In genomic region chr18:36298113-36298701, GRCh38 we compare ENCODE assay signal across 8 cellular contexts. TPM values are rescaled to one million over a fixed set of nuclear protein-coding genes. Genes with fewer than 3 reads are reported as not detected.
DNase-seq lines count a peak whose midpoint lies in the region; ATAC-seq, FAIRE-seq and TF ChIP-seq lines count a peak whose summit lies in the region.

No MANE protein-coding gene starts in this region.

- CTCF ChIA-PET in HCT116 (lab: Charles Lee) = interaction anchor here (1.2 to 1.5 kb wide), 3 partner anchors 11 to 123 kb away, joined by 3 to 4 read pairs (median 3); no protein-coding TSS in a partner anchor

- H3K4me1 ChIP-seq in HCT116 (ENCODE audit: control insufficient read depth in 1 of 2, insufficient read depth in 2 of 2, low read length in 2 of 2) (peaks cover 0 to 13% of the 10 kb centered on the region in 2 experiments; a peak in 2 of 4 replicates), SJSA1 (replicated peaks) (peaks cover 13% of the 10 kb centered on the region), heart right ventricle (peaks cover 6 to 56% (median 21%) of the 10 kb centered on the region in 9 donors), gastrocnemius medialis (peaks cover 21 to 42% of the 10 kb centered on the region in 2 donors)

- peak; percentile 26 for DNase-seq in EL
- DNase-seq in HCT116 (ENCODE audit: low read depth, low spot score) = no peak
- no peak for DNase-seq in SJSA1 (ENCODE audit: low read depth in 1 of 2, low spot score in 2 of 2)
- DNase-seq in heart right ventricle = peak in 1 of 2 donors; percentile 20
- DNase-seq in gastrocnemius medialis = no peak
- DNase-seq in H54 (ENCODE audit: insufficient read length, low spot score) = no peak
- no peak for DNase-seq in dedifferentiated amniotic fluid mesenchymal stem cell (ENCODE audit: extremely low spot score)

- RAD21 ChIA-PET in HCT116 (lab: Charles Lee; ENCODE audit: low non-redundant PET in 1 of 2, low total read pairs in 2 of 2, uncharacterized antibody in 2 of 2, unreplicated experiment in 2 of 2) = no interaction called here

- WGBS in heart right ventricle, 2 donors = 1 to 3% methylated on average over 37 to 67 of the region's 67 CpGs

- H3K36me3 Mint-ChIP-seq in activated T-helper 17 cell treated with anti-CD3 and anti-CD28 coated beads, Interleukin-2, amount 50 U/mL, for 72 hours (ENCODE audit: low read depth) = no peaks in the 10 kb centered on the region

- H3K27ac Mint-ChIP-seq in activated T-helper 17 cell treated with anti-CD3 and anti-CD28 coated beads, Interleukin-2, amount 50 U/mL, for 72 hours = no peak overlapping the region

- peaks cover 29% of the 10 kb centered on the region for H3K27me3 Mint-ChIP-seq in activated T-helper 17 cell treated with anti-CD3 and anti-CD28 coated beads, Interleukin-2, amount 50 U/mL, for 72 hours

- ATAC-seq in HCT116 (0 out of 2 replicates have a peak, but pooled peaks have one; percentile 15), heart right ventricle (peak in 5 of 8 donors; percentile 4 to 42 (median 10)), gastrocnemius medialis (peak; percentile 14 to 36)
- ATAC-seq in activated T-helper 17 cell treated with anti-CD3 and anti-CD28 coated beads, Interleukin-2, amount 50 U/mL, for 72 hours (replicated peaks) = no peak

- POLR2A ChIA-PET in HCT116 (lab: Charles Lee) = no interaction called here

- no peaks in the 10 kb centered on the region for H4K20me1 ChIP-seq in HCT116 (ENCODE audit: insufficient read depth)

- no peak overlapping the region for H3K4me3 Mint-ChIP-seq in activated T-helper 17 cell treated with anti-CD3 and anti-CD28 coated beads, Interleukin-2, amount 50 U/mL, for 72 hours

- no peak for FAIRE-seq in H54 (lab: Jason Lieb, UNC)

- TF ChIP-seq RAD21 in HCT116 (IDR thresholded peaks at IDR 0.05; ENCODE audit: low read depth) = no peak

- in situ Hi-C loops in gastrocnemius medialis (cut with MboI; ENCODE audit: low sequenced_read_pairs in 4 of 4) = loop anchor here in 2 of 4 donors (25.0 kb wide), 2 partner anchors 264 to 536 kb away; no protein-coding TSS in a partner anchor

- no TSS peak for BruUV-seq in HCT116 (replicated peaks; lab: Mats Ljungman, UMichigan)

- H3K9me2 ChIP-seq in HCT116 (ENCODE audit: insufficient read depth) = no peaks in the 10 kb centered on the region

- H3K27me3 ChIP-seq in HCT116 (ENCODE audit: insufficient read depth, low read length) (peaks cover 1% of the 10 kb centered on the region; the same call in 1 of the 2 replicates), SJSA1 (replicated peaks) (peaks cover 30% of the 10 kb centered on the region), heart right ventricle (peaks cover 0 to 85% (median 39%) of the 10 kb centered on the region in 7 donors), gastrocnemius medialis (no peaks in the 10 kb centered on the region)

- H3K4me1 Mint-ChIP-seq in activated T-helper 17 cell treated with anti-CD3 and anti-CD28 coated beads, Interleukin-2, amount 50 U/mL, for 72 hours = no peaks in the 10 kb centered on the region

- TF ChIP-seq CTCF in HCT116 (IDR thresholded peaks at IDR 0.05 in 2 of 3, conservative IDR thresholded peaks at IDR 0.05 in 1 of 3; ENCODE audit: borderline replicate concordance in 1 of 3, insufficient read depth in 1 of 3, low read depth in 2 of 3, low read length in 2 of 3) = no peak
- TF ChIP-seq CTCF in heart right ventricle (IDR thresholded peaks at IDR 0.05) = no peak
- no peak for TF ChIP-seq CTCF in gastrocnemius medialis (IDR thresholded peaks at IDR 0.05 in 4 of 5, conservative IDR thresholded peaks at IDR 0.05 in 1 of 5)

- TF ChIP-seq POLR2A in HCT116 (IDR thresholded peaks at IDR 0.05; ENCODE audit: borderline replicate concordance, extremely low read depth, insufficient read depth, insufficient read length) (no peak), gastrocnemius medialis (IDR thresholded peaks at IDR 0.05) (no peak), H54 (IDR thresholded peaks at IDR 0.05; ENCODE audit: low read depth, low read length) (no peak)

- peak overlapping the region; percentile 49; the same call in 1 of the 2 replicates for H3K27ac ChIP-seq in HCT116 (ENCODE audit: low read depth, low read length)
- H3K27ac ChIP-seq in SJSA1 = no peak overlapping the region
- peak overlapping the region; percentile 63 to 96 (median 84) for H3K27ac ChIP-seq in heart right ventricle
- peak overlapping the region; percentile 71 to 87 (median 82) for H3K27ac ChIP-seq in gastrocnemius medialis

- H3K9me3 ChIP-seq in HCT116 (ENCODE audit: control insufficient read depth in 1 of 2, insufficient read depth in 1 of 2, low read depth in 1 of 2, low read length in 2 of 2) = no peaks in the 10 kb centered on the region
- H3K9me3 ChIP-seq in SJSA1 (replicated peaks) = no peaks in the 10 kb centered on the region
- H3K9me3 ChIP-seq in heart right ventricle = peaks cover 0 to 1% (median 0%) of the 10 kb centered on the region in 11 donors
- H3K9me3 ChIP-seq in gastrocnemius medialis = no peaks in the 10 kb centered on the region

- no peaks in the 10 kb centered on the region for H3K79me2 ChIP-seq in HCT116 (ENCODE audit: insufficient read depth, low read length)

- intact Hi-C loops in HCT116 (cut with micrococcal nuclease) = no loop called here
- intact Hi-C loops in heart right ventricle (cut with DNase I) = loop anchor here in 8 of 10 donors (5.0 to 10.0 kb wide), 9 partner anchors 39 to 364 kb away; no protein-coding TSS in a partner anchor
- intact Hi-C loops in gastrocnemius medialis (cut with DNase I; ENCODE audit: low total_unique reads) = loop anchor here (5.0 kb wide), 1 partner anchor 171 kb away; the partner anchor contains the start of genes ELP2 and SLC39A6

- H3K4me3 ChIP-seq in HCT116 (replicated peaks in 1 of 2; ENCODE audit: low read depth in 1 of 2, low read length in 2 of 2) (peak overlapping the region; percentile 47 to 65), SJSA1 (peak overlapping the region; percentile 38), heart right ventricle (peak overlapping the region; percentile 63 to 90 (median 78)), gastrocnemius medialis (peak overlapping the region; percentile 66 to 99 (median 74))

- no peaks in the 10 kb centered on the region for H3K9me3 Mint-ChIP-seq in activated T-helper 17 cell treated with anti-CD3 and anti-CD28 coated beads, Interleukin-2, amount 50 U/mL, for 72 hours

- H3K4me2 ChIP-seq in HCT116 (ENCODE audit: low read length) = peak overlapping the region; percentile 93

- H3K9ac ChIP-seq in HCT116 (ENCODE audit: low read length) = peak overlapping the region; percentile 56

- peak overlapping the region; percentile 61 for H2AFZ ChIP-seq in HCT116 (ENCODE audit: low read depth, low read length, poor library complexity, severe bottlenecking)

- no peaks in the 10 kb centered on the region for H3K36me3 ChIP-seq in HCT116 (ENCODE audit: control insufficient read depth in 1 of 2, insufficient read depth in 2 of 2, low read length in 2 of 2)
- no peaks in the 10 kb centered on the region for H3K36me3 ChIP-seq in SJSA1
- H3K36me3 ChIP-seq in heart right ventricle = no peaks in the 10 kb centered on the region
- no peaks in the 10 kb centered on the region for H3K36me3 ChIP-seq in gastrocnemius medialis

TF ChIP-seq in HCT116, 20 proteins besides CTCF, POLR2A, EP300 and RAD21:
- TF ChIP-seq, protein P1, sequence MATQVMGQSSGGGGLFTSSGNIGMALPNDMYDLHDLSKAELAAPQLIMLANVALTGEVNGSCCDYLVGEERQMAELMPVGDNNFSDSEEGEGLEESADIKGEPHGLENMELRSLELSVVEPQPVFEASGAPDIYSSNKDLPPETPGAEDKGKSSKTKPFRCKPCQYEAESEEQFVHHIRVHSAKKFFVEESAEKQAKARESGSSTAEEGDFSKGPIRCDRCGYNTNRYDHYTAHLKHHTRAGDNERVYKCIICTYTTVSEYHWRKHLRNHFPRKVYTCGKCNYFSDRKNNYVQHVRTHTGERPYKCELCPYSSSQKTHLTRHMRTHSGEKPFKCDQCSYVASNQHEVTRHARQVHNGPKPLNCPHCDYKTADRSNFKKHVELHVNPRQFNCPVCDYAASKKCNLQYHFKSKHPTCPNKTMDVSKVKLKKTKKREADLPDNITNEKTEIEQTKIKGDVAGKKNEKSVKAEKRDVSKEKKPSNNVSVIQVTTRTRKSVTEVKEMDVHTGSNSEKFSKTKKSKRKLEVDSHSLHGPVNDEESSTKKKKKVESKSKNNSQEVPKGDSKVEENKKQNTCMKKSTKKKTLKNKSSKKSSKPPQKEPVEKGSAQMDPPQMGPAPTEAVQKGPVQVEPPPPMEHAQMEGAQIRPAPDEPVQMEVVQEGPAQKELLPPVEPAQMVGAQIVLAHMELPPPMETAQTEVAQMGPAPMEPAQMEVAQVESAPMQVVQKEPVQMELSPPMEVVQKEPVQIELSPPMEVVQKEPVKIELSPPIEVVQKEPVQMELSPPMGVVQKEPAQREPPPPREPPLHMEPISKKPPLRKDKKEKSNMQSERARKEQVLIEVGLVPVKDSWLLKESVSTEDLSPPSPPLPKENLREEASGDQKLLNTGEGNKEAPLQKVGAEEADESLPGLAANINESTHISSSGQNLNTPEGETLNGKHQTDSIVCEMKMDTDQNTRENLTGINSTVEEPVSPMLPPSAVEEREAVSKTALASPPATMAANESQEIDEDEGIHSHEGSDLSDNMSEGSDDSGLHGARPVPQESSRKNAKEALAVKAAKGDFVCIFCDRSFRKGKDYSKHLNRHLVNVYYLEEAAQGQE (IDR thresholded peaks at IDR 0.05; ENCODE audit: low read depth) = no peak
- TF ChIP-seq JUND (IDR thresholded peaks at IDR 0.05) = no peak
- TF ChIP-seq FOSL1 (IDR thresholded peaks at IDR 0.05; ENCODE audit: low read depth) = no peak
- no peak for TF ChIP-seq EGR1 (IDR thresholded peaks at IDR 0.05; ENCODE audit: low read depth)
- no peak for TF ChIP-seq SP1 (IDR thresholded peaks at IDR 0.05; ENCODE audit: low read depth)
- no peak for TF ChIP-seq POLR2AphosphoS5 (IDR thresholded peaks at IDR 0.05; ENCODE audit: low read depth, low read length)

RNA-seq across cellular contexts. Expression of gene FHOD3, which starts 0.7 kb away (rescaled TPM):
- total RNA-seq in HCT116 (2021; ENCODE audit: unreplicated experiment) = 4.0 TPM
- polyA plus RNA-seq in HCT116 (2012) = 2.2 and 2.5 TPM in 2 replicates
- total RNA-seq in SJSA1 (2014; rRNA removed; shearing (Covaris generic)) = 0.53 TPM in 1 of 2 replicates, not detected in the other
- 100 to 1,000 TPM; 280 to 484 (median 406) TPM for total RNA-seq in heart right ventricle
- polyA plus RNA-seq in heart right ventricle = 100 to 1,000 TPM in 1 of 2 donors, 10 to 100 TPM in 1; 81.8 to 298 TPM
- total RNA-seq in gastrocnemius medialis = 10 to 100 TPM; 10.0 to 32.5 (median 17.0) TPM
- not detected for total RNA-seq in activated T-helper 17 cell treated with anti-CD3 and anti-CD28 coated beads, Interleukin-2, amount 50 U/mL, for 72 hours

Comparison
In these comparisons a context has a peak if more than half of its experiments do, and no peak if none do; other contexts are left out.
1. RNA of gene FHOD3, which starts 0.7 kb away (total RNA-seq): 280 to 484 TPM in heart right ventricle; 10.0 to 32.5 TPM in gastrocnemius medialis, 4.0 TPM in HCT116 (single experiment), 0.53 TPM in SJSA1 and not detected in activated T-helper 17 cell treated with anti-CD3 and anti-CD28 coated beads, Interleukin-2, amount 50 U/mL, for 72 hours; every median in the first group is over 4 times any median in the second.
2. Peak in every context shown above with its lines, with median percentiles within 50 percentile points of each other: H3K4me3 ChIP-seq.